In the genomic region with DNA sequence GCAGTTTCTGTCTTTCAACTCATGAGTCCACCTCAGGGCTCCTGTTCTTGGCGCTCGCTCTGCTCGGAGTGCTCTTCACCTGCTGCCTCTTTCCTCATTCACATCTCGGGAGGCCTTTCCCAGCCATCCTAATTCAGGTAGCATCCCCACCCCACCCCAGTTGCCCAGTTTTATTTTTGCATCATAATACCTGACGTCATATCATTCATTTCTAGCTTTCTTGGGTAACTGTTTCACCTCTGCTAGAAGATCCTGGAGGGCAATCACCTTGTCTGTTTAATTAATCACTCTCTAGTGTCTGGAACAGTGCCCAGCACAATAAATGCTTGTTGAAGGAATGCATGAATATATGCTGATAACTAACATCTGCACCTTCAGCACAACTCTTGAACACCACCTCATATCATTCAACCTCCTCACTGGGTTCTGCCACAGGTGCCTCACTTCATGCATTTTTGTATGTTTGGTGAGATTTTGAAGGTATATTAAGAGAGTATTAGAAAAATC, we compare ENCODE assay signal across 17 cellular contexts.
"Had no signal": no experiment of that assay in that cellular context is flagged by ENCODE, and none has a peak within 500 bp of the region (broad histone marks: within the 10 kb centered on the region; RNA-seq: fewer than 3 reads in every experiment).

No MANE protein-coding gene starts in this region.

- H3K9me3 Mint-ChIP-seq: activated CD8-positive, alpha-beta T cell treated with anti-CD3 and anti-CD28 coated beads for 36 hours; activated T-cell treated with anti-CD3 and anti-CD28 coated beads, Interleukin-2, amount 50 U/mL, for 72 hours; effector memory CD8-positive, alpha-beta T cell; naive B cell had no signal

- H3K27me3 Mint-ChIP-seq: activated CD8-positive, alpha-beta T cell treated with anti-CD3 and anti-CD28 coated beads for 36 hours; effector memory CD8-positive, alpha-beta T cell; naive B cell had no signal

- H3K27me3 ChIP-seq: gastroesophageal sphincter, left lung, ovary, stomach, testis had no signal

- H3K4me3 ChIP-seq: gastroesophageal sphincter, left lung, ovary, stomach, testis had no signal

- H3K4me3 Mint-ChIP-seq: activated CD8-positive, alpha-beta T cell treated with anti-CD3 and anti-CD28 coated beads for 36 hours; activated T-cell treated with anti-CD3 and anti-CD28 coated beads, Interleukin-2, amount 50 U/mL, for 72 hours; effector memory CD8-positive, alpha-beta T cell; naive B cell had no signal

- H3K36me3 ChIP-seq: gastroesophageal sphincter, ovary had no signal

- H3K27ac Mint-ChIP-seq: activated CD8-positive, alpha-beta T cell treated with anti-CD3 and anti-CD28 coated beads for 36 hours; activated T-cell treated with anti-CD3 and anti-CD28 coated beads, Interleukin-2, amount 50 U/mL, for 72 hours had no signal

- H3K9me3 ChIP-seq: gastroesophageal sphincter, left lung, ovary, stomach, testis had no signal

- H3K27ac ChIP-seq: gastroesophageal sphincter, left lung, ovary, stomach, testis had no signal

- H3K36me3 Mint-ChIP-seq: naive B cell had no signal

- H3K4me1 ChIP-seq: gastroesophageal sphincter, left lung, stomach, testis had no signal

- DNase-seq: activated CD4-positive, alpha-beta T cell treated with anti-CD3 and anti-CD28 coated beads for 1 hour; activated CD8-positive, alpha-beta memory T cell treated with anti-CD3 and anti-CD28 coated beads, Interleukin-2, amount 50 U/mL, for 48 hours; activated CD8-positive, alpha-beta T cell treated with anti-CD3 and anti-CD28 coated beads for 36 hours; activated T-cell treated with anti-CD3 and anti-CD28 coated beads, Interleukin-2, amount 50 U/mL, for 72 hours; aorta; cerebellar nuclear complex; dermis blood vessel endothelial cell; effector memory CD8-positive, alpha-beta T cell; erythroblast; left lung; naive B cell; ovary; stimulated activated CD4-positive, alpha-beta T cell treated with anti-CD3 and anti-CD28 coated beads, Interleukin-2, amount 100 ng/mL, for 24 hours; stomach; T1000; testis had no signal
